ENCODE assay signal across 1 cellular context in the genomic region with DNA sequence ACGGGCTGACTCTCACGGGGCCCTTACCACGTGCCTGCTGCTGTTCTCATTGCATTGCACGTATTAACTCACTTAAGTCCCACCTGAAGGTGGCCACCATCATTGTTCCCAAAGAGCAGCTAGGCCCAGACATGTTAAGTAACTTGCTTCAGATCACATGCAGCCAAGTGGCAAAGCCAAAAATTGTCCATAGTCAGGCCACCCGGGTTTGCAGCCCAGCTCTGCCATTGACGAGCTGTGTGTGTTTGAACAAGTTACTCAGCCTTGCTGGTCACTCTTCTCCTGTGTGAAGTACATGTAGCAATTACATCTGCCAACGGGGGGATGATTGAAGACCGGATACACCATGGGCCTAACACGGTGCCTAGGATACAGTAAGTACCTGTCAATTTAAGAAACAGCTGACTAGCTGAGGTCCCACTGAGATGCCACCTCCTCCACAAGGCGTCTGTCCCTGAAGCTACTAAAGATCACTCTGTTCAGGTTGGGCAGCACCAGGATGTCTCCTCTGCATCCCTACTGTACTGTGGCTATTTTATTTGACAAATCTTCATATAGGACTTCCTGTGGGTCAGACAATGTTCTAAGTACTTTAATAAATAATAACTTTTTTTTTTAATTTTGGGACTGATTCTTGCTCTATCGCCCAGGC.
TF ChIP-seq lines count a peak whose summit lies in the region.

No MANE protein-coding gene starts in this region.

TF ChIP-seq in K562, 482 proteins besides CTCF, POLR2A, EP300 and RAD21 (continued from another document):
- TF ChIP-seq SUPT5H (IDR thresholded peaks at IDR 0.05) (no peak), SMARCA5 (IDR thresholded peaks at IDR 0.05) (no peak)
- TF ChIP-seq, protein P1, sequence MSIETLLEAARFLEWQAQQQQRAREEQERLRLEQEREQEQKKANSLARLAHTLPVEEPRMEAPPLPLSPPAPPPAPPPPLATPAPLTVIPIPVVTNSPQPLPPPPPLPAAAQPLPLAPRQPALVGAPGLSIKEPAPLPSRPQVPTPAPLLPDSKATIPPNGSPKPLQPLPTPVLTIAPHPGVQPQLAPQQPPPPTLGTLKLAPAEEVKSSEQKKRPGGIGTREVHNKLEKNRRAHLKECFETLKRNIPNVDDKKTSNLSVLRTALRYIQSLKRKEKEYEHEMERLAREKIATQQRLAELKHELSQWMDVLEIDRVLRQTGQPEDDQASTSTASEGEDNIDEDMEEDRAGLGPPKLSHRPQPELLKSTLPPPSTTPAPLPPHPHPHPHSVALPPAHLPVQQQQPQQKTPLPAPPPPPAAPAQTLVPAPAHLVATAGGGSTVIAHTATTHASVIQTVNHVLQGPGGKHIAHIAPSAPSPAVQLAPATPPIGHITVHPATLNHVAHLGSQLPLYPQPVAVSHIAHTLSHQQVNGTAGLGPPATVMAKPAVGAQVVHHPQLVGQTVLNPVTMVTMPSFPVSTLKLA (conservative IDR thresholded peaks at IDR 0.05), result no peak
- TF ChIP-seq, protein P2, sequence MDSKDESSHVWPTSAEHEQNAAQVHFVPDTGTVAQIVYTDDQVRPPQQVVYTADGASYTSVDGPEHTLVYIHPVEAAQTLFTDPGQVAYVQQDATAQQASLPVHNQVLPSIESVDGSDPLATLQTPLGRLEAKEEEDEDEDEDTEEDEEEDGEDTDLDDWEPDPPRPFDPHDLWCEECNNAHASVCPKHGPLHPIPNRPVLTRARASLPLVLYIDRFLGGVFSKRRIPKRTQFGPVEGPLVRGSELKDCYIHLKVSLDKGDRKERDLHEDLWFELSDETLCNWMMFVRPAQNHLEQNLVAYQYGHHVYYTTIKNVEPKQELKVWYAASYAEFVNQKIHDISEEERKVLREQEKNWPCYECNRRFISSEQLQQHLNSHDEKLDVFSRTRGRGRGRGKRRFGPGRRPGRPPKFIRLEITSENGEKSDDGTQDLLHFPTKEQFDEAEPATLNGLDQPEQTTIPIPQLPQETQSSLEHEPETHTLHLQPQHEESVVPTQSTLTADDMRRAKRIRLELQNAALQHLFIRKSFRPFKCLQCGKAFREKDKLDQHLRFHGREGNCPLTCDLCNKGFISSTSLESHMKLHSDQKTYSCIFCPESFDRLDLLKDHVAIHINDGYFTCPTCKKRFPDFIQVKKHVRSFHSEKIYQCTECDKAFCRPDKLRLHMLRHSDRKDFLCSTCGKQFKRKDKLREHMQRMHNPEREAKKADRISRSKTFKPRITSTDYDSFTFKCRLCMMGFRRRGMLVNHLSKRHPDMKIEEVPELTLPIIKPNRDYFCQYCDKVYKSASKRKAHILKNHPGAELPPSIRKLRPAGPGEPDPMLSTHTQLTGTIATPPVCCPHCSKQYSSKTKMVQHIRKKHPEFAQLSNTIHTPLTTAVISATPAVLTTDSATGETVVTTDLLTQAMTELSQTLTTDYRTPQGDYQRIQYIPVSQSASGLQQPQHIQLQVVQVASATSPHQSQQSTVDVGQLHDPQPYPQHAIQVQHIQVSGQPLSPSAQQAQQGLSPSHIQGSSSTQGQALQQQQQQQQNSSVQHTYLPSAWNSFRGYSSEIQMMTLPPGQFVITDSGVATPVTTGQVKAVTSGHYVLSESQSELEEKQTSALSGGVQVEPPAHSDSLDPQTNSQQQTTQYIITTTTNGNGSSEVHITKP (IDR thresholded peaks at IDR 0.05; ENCODE audit: partially characterized antibody), result no peak
